8 cellular contexts compared by ENCODE assay signal in genomic region chr3:21766002-21766401, GRCh38. TPM values are rescaled to one million over a fixed set of nuclear protein-coding genes. Genes with fewer than 3 reads are reported as not detected.
"Had no signal": no experiment of that assay in that cellular context is flagged by ENCODE, and none has a peak within 500 bp of the region (broad histone marks: within the 10 kb centered on the region; RNA-seq: fewer than 3 reads in every experiment).

No MANE protein-coding gene starts in this region.

- H3K9ac ChIP-seq: KMS-11 had no signal

- DNase-seq: IMR-90, KBM-7, KG1 had no signal

- H3K4me3 ChIP-seq: K562 had no signal

- ATAC-seq: HepG2, K562 had no signal

- H3K27ac ChIP-seq: HL-60, KMS-11 had no signal

- H3K4me2 ChIP-seq: KMS-11 had no signal

RNA-seq across cellular contexts. Expression of gene ZNF385D, which starts 15.0 kb away (rescaled TPM):
- total RNA-seq: HepG2, HT-29 had no signal
- polyA plus RNA-seq: HepG2 had no signal
